Comparison of ENCODE assay signal across 8 cellular contexts in the genomic region with DNA sequence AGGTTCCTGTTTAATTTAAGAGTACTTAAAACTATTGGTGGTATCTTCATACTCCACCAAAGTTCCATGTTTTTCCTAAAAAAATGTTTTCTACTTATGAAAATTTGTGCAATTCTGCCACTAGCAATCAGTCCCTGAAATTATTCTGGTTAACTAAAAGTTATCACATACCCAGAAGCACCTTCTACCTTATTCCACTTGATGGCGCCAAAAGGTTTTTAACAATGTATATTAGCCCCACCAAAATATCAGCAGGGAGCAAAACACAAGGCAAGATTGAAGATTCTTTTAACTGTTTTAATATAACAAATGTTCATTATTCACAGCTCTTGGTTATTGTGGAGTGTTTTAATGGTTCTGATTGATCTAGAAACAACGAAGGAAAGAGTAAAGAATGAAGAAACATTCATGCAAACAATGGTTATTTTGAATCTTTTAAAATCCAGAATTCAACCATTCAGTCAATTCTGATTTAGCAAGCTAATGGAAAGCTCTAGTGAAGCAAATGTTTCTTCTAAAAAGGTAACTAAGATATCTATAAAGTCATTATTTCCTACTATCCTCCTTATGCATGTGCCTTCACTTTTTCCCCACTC.
DNase-seq lines count a peak whose midpoint lies in the region; ATAC-seq and TF ChIP-seq lines count a peak whose summit lies in the region.

No MANE protein-coding gene starts in this region.

- no peak overlapping the region for H2AFZ ChIP-seq in OCI-LY1 (ENCODE audit: low read length)

- no peak overlapping the region for H3K27ac ChIP-seq in OCI-LY1 (ENCODE audit: low read depth, low read length, poor library complexity, severe bottlenecking)
- peak overlapping the region in 1 of 2 donors; percentile 16 for H3K27ac ChIP-seq in tibial artery

- no peaks in the 10 kb centered on the region for H3K27me3 ChIP-seq in OCI-LY1 (ENCODE audit: insufficient read depth, low read length)
- H3K27me3 ChIP-seq in tibial artery, result no peaks in the 10 kb centered on the region

- DNase-seq in DMS53 treated with DMSO at 0.1 percent for 48 hours (lab: John Stamatoyannopoulos, UW; ENCODE audit: unreplicated experiment) (peak; percentile 70), kidney tubule cell (ENCODE audit: low spot score) (peak; percentile 54), tibial artery (no peak), posterior cingulate gyrus (no peak)
- DNase-seq in central memory CD4-positive, alpha-beta T cell, result peak; percentile 22

- H3K36me3 ChIP-seq in OCI-LY1 (ENCODE audit: insufficient read depth, low read length) (no peaks in the 10 kb centered on the region), tibial artery (peaks cover 0 to 6% (median 0%) of the 10 kb centered on the region in 3 donors)

- H3F3A ChIP-seq in OCI-LY1 (ENCODE audit: insufficient read depth, low read length), result no peaks in the 10 kb centered on the region

- H3K9me2 ChIP-seq in OCI-LY1 (ENCODE audit: low read depth, low read length), result no peaks in the 10 kb centered on the region

- TF ChIP-seq CTCF in OCI-LY1 (IDR thresholded peaks at IDR 0.05; ENCODE audit: low read length) (peak; percentile 89), tibial artery (IDR thresholded peaks at IDR 0.05) (peak; percentile 70 to 80)

- intact Hi-C loops in tibial artery (cut with DNase I; ENCODE audit: low total_unique reads) (loop anchor here (5.0 to 10.0 kb wide), 3 partner anchors 63 to 503 kb away; a partner anchor contains a TSS), posterior cingulate gyrus (cut with DNase I) (loop anchor here (1.0 to 10.0 kb wide), 5 partner anchors 63 to 823 kb away; a partner anchor contains a TSS)

- H3K9ac ChIP-seq in OCI-LY1 (ENCODE audit: low read length), result no peak overlapping the region

- ATAC-seq in GM18907 (IDR thresholded peaks at IDR 0.05; ENCODE audit: unreplicated experiment) (peak; percentile 85), HG03565 (IDR thresholded peaks at IDR 0.05; ENCODE audit: unreplicated experiment) (peak; percentile 75)

- H3K4me2 ChIP-seq in OCI-LY1 (ENCODE audit: low read length), result no peak overlapping the region

- no peaks in the 10 kb centered on the region for H3K9me3 ChIP-seq in OCI-LY1 (ENCODE audit: low read length)
- H3K9me3 ChIP-seq in tibial artery, result no peaks in the 10 kb centered on the region

- H3K4me3 ChIP-seq in OCI-LY1 (ENCODE audit: low read depth, low read length, poor library complexity, severe bottlenecking), result no peak overlapping the region
- H3K4me3 ChIP-seq in tibial artery, result no peak overlapping the region

- no peaks in the 10 kb centered on the region for H3K79me2 ChIP-seq in OCI-LY1 (ENCODE audit: insufficient read depth, low read length)

- H3K4me1 ChIP-seq in OCI-LY1 (ENCODE audit: insufficient read depth, low read length, severe bottlenecking) (no peaks in the 10 kb centered on the region), tibial artery (peaks cover 0 to 49% (median 0%) of the 10 kb centered on the region in 4 donors)

- no peaks in the 10 kb centered on the region for H4K20me1 ChIP-seq in OCI-LY1 (ENCODE audit: insufficient read depth, low read length)

Comparison
In these comparisons a context has a peak if more than half of its experiments do, and no peak if none do; other contexts are left out.
1. DNase-seq: peak in DMS53 treated with DMSO at 0.1 percent for 48 hours (single experiment), central memory CD4-positive, alpha-beta T cell (single experiment) and kidney tubule cell (single experiment); none in tibial artery (0 of 2) and posterior cingulate gyrus (0 of 10).